Comparison of ENCODE assay signal across 26 cellular contexts in the genomic region with DNA sequence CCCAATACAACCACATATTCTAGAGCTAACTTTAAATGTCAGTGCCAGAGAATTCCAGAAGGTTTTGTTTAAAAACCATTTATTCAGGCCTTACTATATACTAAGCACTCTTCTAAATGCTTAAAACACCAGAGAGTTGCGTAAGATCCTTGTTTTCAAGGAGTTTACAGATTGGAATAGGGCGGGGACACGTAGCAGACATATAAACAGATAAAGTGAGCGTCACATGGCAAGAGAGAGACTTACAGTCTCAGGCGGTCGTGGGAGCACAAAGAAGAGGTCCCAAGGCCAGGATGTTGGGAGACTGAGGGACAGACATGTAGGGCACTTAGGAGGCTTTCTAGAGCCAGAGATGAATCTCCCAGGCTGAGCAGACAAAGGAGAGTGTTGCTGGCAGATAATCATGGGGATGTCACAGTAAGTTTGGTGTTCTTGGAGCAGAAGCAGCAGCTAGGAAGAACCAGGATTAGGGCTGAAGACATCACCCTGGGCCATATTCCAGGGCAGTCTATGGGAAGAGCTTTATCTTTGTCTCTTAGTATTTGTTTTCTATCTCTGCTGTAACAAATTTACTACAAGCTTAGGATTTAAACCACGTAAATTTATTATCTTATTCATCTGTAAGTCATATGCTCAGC.
A peak's percentile ranks its signal among the peaks of the same experiment; 100 is the strongest.
DNase-seq lines count a peak whose midpoint lies in the region; ATAC-seq and TF ChIP-seq lines count a peak whose summit lies in the region.
"Had no signal": no experiment of that assay in that cellular context is flagged by ENCODE, and none has a peak within 500 bp of the region (broad histone marks: within the 10 kb centered on the region; RNA-seq: fewer than 3 reads in every experiment).

No MANE protein-coding gene starts in this region.

- TF ChIP-seq CTCF in right atrium auricular region (IDR thresholded peaks at IDR 0.05) (no peak), breast epithelium (IDR thresholded peaks at IDR 0.05) (no peak), lower lobe of right lung (IDR thresholded peaks at IDR 0.05) (no peak), upper lobe of right lung (IDR thresholded peaks at IDR 0.05) (no peak), foreskin keratinocyte (conservative IDR thresholded peaks at IDR 0.05) (no peak)

- no peaks in the 10 kb centered on the region for H3K9me3 ChIP-seq in right atrium auricular region
- H3K9me3 ChIP-seq in breast epithelium, result no peaks in the 10 kb centered on the region
- no peaks in the 10 kb centered on the region for H3K9me3 ChIP-seq in lower lobe of right lung
- no peaks in the 10 kb centered on the region for H3K9me3 ChIP-seq in upper lobe of right lung
- H3K9me3 ChIP-seq: A549, Peyer's patch, SJCRH30, thoracic aorta had no signal

- no peaks in the 10 kb centered on the region for H3K4me1 ChIP-seq in right atrium auricular region
- no peaks in the 10 kb centered on the region for H3K4me1 ChIP-seq in breast epithelium
- H3K4me1 ChIP-seq in lower lobe of right lung, result no peaks in the 10 kb centered on the region
- H3K4me1 ChIP-seq in upper lobe of right lung, result peaks cover 8% of the 10 kb centered on the region
- H3K4me1 ChIP-seq in foreskin keratinocyte, result no peaks in the 10 kb centered on the region
- H3K4me1 ChIP-seq: A549, Peyer's patch, SJCRH30 had no signal

- H3K36me3 ChIP-seq in right atrium auricular region (no peaks in the 10 kb centered on the region), breast epithelium (no peaks in the 10 kb centered on the region), lower lobe of right lung (no peaks in the 10 kb centered on the region), upper lobe of right lung (no peaks in the 10 kb centered on the region)
- H3K36me3 ChIP-seq: Peyer's patch, SJCRH30, thoracic aorta had no signal

- intact Hi-C loops in Right ventricle myocardium inferior (cut with DNase I) (no loop called here), breast epithelium (cut with DNase I; ENCODE audit: low total_unique reads) (no loop called here), lower lobe of right lung (cut with DNase I) (no loop called here), upper lobe of right lung (cut with DNase I) (no loop called here)

- H3K27me3 ChIP-seq in right atrium auricular region (no peaks in the 10 kb centered on the region), breast epithelium (no peaks in the 10 kb centered on the region), lower lobe of right lung (ENCODE audit: low read depth) (no peaks in the 10 kb centered on the region), upper lobe of right lung (peaks cover 6% of the 10 kb centered on the region), foreskin keratinocyte (no peaks in the 10 kb centered on the region)
- H3K27me3 ChIP-seq: Peyer's patch, SJCRH30 had no signal

- ATAC-seq in Right ventricle myocardium inferior (peak; percentile 85), lower lobe of right lung (peak; percentile 66 to 81), upper lobe of right lung (peak; percentile 66), foreskin keratinocyte (no peak)
- ATAC-seq: A549; natural killer cell treated with Interleukin-12 subunit alpha and Interleukin-12 subunit beta and Interleukin-15 and Interleukin-18, amount 100 ng/mL, for 72 hours had no signal

- H3K4me3 ChIP-seq in right atrium auricular region (no peak overlapping the region), breast epithelium (no peak overlapping the region), lower lobe of right lung (no peak overlapping the region), upper lobe of right lung (no peak overlapping the region)
- H3K4me3 ChIP-seq: A549, Peyer's patch, SJCRH30, smooth muscle cell, thoracic aorta had no signal

- no peak overlapping the region for H3K27ac ChIP-seq in right atrium auricular region
- H3K27ac ChIP-seq in breast epithelium, result peak overlapping the region; percentile 31 to 57
- H3K27ac ChIP-seq in lower lobe of right lung, result peak overlapping the region; percentile 31
- H3K27ac ChIP-seq in upper lobe of right lung, result peak overlapping the region; percentile 49
- no peak overlapping the region for H3K27ac ChIP-seq in foreskin keratinocyte
- H3K27ac ChIP-seq: A549, Peyer's patch, SJCRH30, thoracic aorta, VCaP had no signal

- DNase-seq in Right ventricle myocardium inferior (ENCODE audit: missing footprints), result no peak
- DNase-seq in right atrium auricular region (ENCODE audit: low spot score), result no peak
- no peak for DNase-seq in breast epithelium (ENCODE audit: low spot score in 2 of 2)
- no peak for DNase-seq in lower lobe of right lung
- DNase-seq in upper lobe of right lung, result no peak
- DNase-seq in foreskin keratinocyte, result no peak
- DNase-seq in stimulated activated CD8-positive, alpha-beta memory T cell treated with anti-CD3 and anti-CD28 coated beads, Interleukin-4, amount 100 ng/mL, for 48 hours, result no peak
- no peak for DNase-seq in GF-D8 (lab: John Stamatoyannopoulos, UW)
- DNase-seq: activated CD4-positive, alpha-beta T cell treated with anti-CD3 and anti-CD28 coated beads for 4 hours; amygdala; CD4-positive, CD25-positive, alpha-beta regulatory T cell; DND-41; islet precursor cell; NCI-H1417 treated with DMSO at 0.1 percent for 48 hours; NCI-H2081; NCI-H226; NCI-H748 treated with DMSO at 0.1 percent for 48 hours; Peyer's patch; SJCRH30; stimulated activated CD4-positive, alpha-beta T cell treated with anti-CD3 and anti-CD28 coated beads, Interleukin-1b, Interleukin-23, amount 100 ng/mL, for 48 hours; T1000 had no signal

- TF ChIP-seq POLR2A in breast epithelium (IDR thresholded peaks at IDR 0.05), result no peak

Comparison
In these comparisons a context has a peak if more than half of its experiments do, and no peak if none do; other contexts are left out.
1. H3K27ac ChIP-seq: peak in breast epithelium (2 of 2), lower lobe of right lung (single experiment) and upper lobe of right lung (single experiment); none in right atrium auricular region (0 of 2) and foreskin keratinocyte (single experiment).